In genomic region chr1:153633747-153634665, GRCh38 we compare ENCODE assay signal across 8 cellular contexts. TPM values are rescaled to one million over a fixed set of nuclear protein-coding genes. Genes with fewer than 3 reads are reported as not detected.
DNase-seq lines count a peak whose midpoint lies in the region; ATAC-seq and TF ChIP-seq lines count a peak whose summit lies in the region.

A gene with protein sequence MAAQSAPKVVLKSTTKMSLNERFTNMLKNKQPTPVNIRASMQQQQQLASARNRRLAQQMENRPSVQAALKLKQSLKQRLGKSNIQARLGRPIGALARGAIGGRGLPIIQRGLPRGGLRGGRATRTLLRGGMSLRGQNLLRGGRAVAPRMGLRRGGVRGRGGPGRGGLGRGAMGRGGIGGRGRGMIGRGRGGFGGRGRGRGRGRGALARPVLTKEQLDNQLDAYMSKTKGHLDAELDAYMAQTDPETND (plus strand): TSS chr1:153634066. CDS start chr1:153636589, 2,523 bp downstream.

- H3K27ac ChIP-seq in cardiac muscle cell (peak within 1 kb of the TSS; percentile 100), parathyroid adenoma (peak within 1 kb of the TSS; percentile 100), tibial nerve (peak within 1 kb of the TSS; percentile 98 to 100 (median 99))

- H3K4me3 ChIP-seq in GM12875 (ENCODE audit: low read depth, low read length): peak within 1 kb of the TSS; percentile 72
- H3K4me3 ChIP-seq in adipocyte (ENCODE audit: low read length): peak within 1 kb of the TSS; percentile 95
- peak within 1 kb of the TSS; percentile 85 for H3K4me3 ChIP-seq in cardiac muscle cell
- peak within 1 kb of the TSS; percentile 100 for H3K4me3 ChIP-seq in parathyroid adenoma (ENCODE audit: low read depth, low read length)
- H3K4me3 ChIP-seq in tibial nerve: peak within 1 kb of the TSS; percentile 81 to 97 (median 88)

- H3K36me3 ChIP-seq in adipocyte (ENCODE audit: control insufficient read depth, insufficient read depth, low read length, severe bottlenecking) (peaks cover 30% of the 10 kb centered on the region), cardiac muscle cell (peaks cover 22% of the 10 kb centered on the region), parathyroid adenoma (ENCODE audit: control insufficient read depth, insufficient read depth, low read length) (no peaks in the 10 kb centered on the region), tibial nerve (peaks cover 0 to 38% (median 12%) of the 10 kb centered on the region in 3 donors)

- WGBS in tibial nerve, 2 donors: 1% methylated on average over 40 to 45 of the region's 65 CpGs

- H3K4me2 ChIP-seq in parathyroid adenoma (ENCODE audit: low read length): peak within 1 kb of the TSS; percentile 85

- peaks cover 7% of the 10 kb centered on the region for H3K79me2 ChIP-seq in parathyroid adenoma

- H3K9ac ChIP-seq in adipocyte (ENCODE audit: low read length) (peak within 1 kb of the TSS; percentile 100), parathyroid adenoma (peak within 1 kb of the TSS; percentile 99)

- peaks cover 62% of the 10 kb centered on the region for H3K4me1 ChIP-seq in adipocyte (ENCODE audit: control insufficient read depth, insufficient read depth, low read length)
- H3K4me1 ChIP-seq in cardiac muscle cell (ENCODE audit: low read depth): peaks cover 31% of the 10 kb centered on the region
- no peaks in the 10 kb centered on the region for H3K4me1 ChIP-seq in parathyroid adenoma
- peaks cover 0 to 59% (median 27%) of the 10 kb centered on the region in 4 donors for H3K4me1 ChIP-seq in tibial nerve

- H3K27me3 ChIP-seq in adipocyte (replicated peaks; ENCODE audit: control insufficient read depth, insufficient read depth, low read length) (no peaks in the 10 kb centered on the region), cardiac muscle cell (no peaks in the 10 kb centered on the region), parathyroid adenoma (ENCODE audit: control insufficient read depth, insufficient read depth, low read length) (no peaks in the 10 kb centered on the region), tibial nerve (no peaks in the 10 kb centered on the region)

- peak; percentile 76 to 94 for TF ChIP-seq POLR2A in tibial nerve (IDR thresholded peaks at IDR 0.05)

- ATAC-seq in HG02798 (IDR thresholded peaks at IDR 0.05; ENCODE audit: poor library complexity, unreplicated experiment): peak; percentile 92

- H3K9me3 ChIP-seq in adipocyte (ENCODE audit: control insufficient read depth, low read length): no peaks in the 10 kb centered on the region
- no peaks in the 10 kb centered on the region for H3K9me3 ChIP-seq in cardiac muscle cell (ENCODE audit: low read depth)
- H3K9me3 ChIP-seq in parathyroid adenoma (ENCODE audit: control insufficient read depth, low read length): no peaks in the 10 kb centered on the region
- no peaks in the 10 kb centered on the region for H3K9me3 ChIP-seq in tibial nerve

- peak; percentile 95 to 97 for TF ChIP-seq EP300 in tibial nerve (IDR thresholded peaks at IDR 0.05)

- H2AFZ ChIP-seq in parathyroid adenoma: peak within 1 kb of the TSS; percentile 68

- TF ChIP-seq CTCF in GM12875 (IDR thresholded peaks at IDR 0.05; ENCODE audit: borderline replicate concordance, insufficient read depth, low read depth, low read length): no peak
- TF ChIP-seq CTCF in cardiac muscle cell (IDR thresholded peaks at IDR 0.05; ENCODE audit: low read depth, low read length): no peak
- no peak for TF ChIP-seq CTCF in parathyroid adenoma (IDR thresholded peaks at IDR 0.05)
- peak in 1 of 5 experiments; percentile 54 for TF ChIP-seq CTCF in tibial nerve (IDR thresholded peaks at IDR 0.05)

- DNase-seq in NCI-H1436 (lab: John Stamatoyannopoulos, UW): peak; percentile 95
- DNase-seq in T follicular helper cell (ENCODE audit: low read depth): peak; percentile 93
- DNase-seq in adipocyte (ENCODE audit: low read depth): peak; percentile 100
- peak; percentile 98 to 99 for DNase-seq in cardiac muscle cell (ENCODE audit: low read depth in 1 of 2, low spot score in 1 of 2)
- peak; percentile 98 to 99 for DNase-seq in tibial nerve (ENCODE audit: low spot score in 2 of 2)

RNA-seq across cellular contexts. Expression of the gene that starts here (rescaled TPM):
- total RNA-seq in cardiac muscle cell: 71.0 and 78.0 TPM in 2 replicates
- polyA plus RNA-seq in cardiac muscle cell: 94.3 and 104 TPM in 2 replicates
- 10 to 100 TPM; 49.0 to 66.6 (median 56.5) TPM for total RNA-seq in tibial nerve

Comparison
In these comparisons a context has a peak if more than half of its experiments do, and no peak if none do; other contexts are left out.
1. Peak in every context shown above with its lines: DNase-seq, ATAC-seq, H3K4me3 ChIP-seq and H3K27ac ChIP-seq.